In the genomic region with DNA sequence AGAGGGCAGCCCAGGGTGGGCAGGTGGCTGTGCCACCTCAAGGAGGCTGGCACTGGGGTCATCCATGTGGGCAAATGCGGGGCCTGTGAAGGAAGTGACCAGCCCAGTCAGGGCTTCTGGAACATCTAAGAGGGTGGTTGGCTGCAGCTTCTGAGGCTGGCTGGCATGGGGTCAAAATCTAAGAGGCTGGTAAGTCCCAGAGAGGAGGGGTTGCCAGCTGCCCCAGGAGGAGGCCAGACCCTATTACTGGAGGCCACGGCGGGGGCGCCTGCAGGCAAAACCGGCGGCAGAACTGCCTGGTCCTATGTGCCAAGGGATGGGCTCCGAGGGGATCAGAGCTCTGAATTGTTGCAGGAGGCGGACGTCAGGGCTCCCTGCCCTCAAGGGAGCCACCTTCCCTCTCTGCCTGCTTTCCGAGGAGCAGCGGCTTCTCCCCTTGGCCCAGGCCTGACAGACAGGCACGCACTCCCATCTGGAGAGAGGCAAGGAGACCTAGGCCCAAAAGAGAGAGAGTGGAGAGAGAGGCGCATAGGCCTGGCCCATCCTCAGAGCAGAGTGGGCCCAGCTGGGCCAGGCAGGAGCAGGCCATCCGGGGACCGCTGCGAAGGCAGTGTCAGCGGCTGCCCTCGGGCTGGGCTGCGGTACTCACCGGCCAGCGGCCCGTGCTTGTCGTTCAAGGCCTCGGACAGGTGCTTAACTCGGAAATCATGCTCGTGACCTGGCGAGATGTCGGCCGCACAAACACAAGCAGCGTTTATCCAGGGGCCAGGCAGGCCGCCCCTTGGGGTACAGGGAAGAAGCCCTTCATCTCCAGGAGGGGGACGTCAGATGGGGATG, we compare ENCODE assay signal across 1 cellular context.
TF ChIP-seq lines count a peak whose summit lies in the region.

No MANE protein-coding gene starts in this region.

TF ChIP-seq in K562, 482 proteins besides CTCF, POLR2A, EP300 and RAD21:
- TF ChIP-seq, protein P1, sequence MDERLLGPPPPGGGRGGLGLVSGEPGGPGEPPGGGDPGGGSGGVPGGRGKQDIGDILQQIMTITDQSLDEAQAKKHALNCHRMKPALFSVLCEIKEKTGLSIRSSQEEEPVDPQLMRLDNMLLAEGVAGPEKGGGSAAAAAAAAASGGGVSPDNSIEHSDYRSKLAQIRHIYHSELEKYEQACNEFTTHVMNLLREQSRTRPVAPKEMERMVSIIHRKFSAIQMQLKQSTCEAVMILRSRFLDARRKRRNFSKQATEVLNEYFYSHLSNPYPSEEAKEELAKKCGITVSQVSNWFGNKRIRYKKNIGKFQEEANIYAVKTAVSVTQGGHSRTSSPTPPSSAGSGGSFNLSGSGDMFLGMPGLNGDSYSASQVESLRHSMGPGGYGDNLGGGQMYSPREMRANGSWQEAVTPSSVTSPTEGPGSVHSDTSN (CRISPR knock-in tag; IDR thresholded peaks at IDR 0.05; ENCODE audit: low read depth) = no peak
- TF ChIP-seq, protein P1 (tag; conservative IDR thresholded peaks at IDR 0.05; ENCODE audit: low read depth) = no peak
- no peak for TF ChIP-seq NR2C2 (CRISPR knock-in tag; IDR thresholded peaks at IDR 0.05)
- no peak for TF ChIP-seq NR2C2 (tag; IDR thresholded peaks at IDR 0.05)
- TF ChIP-seq HNRNPK (IDR thresholded peaks at IDR 0.05; ENCODE audit: low read depth, low read length, poor library complexity, severe bottlenecking) = no peak
- TF ChIP-seq POLR2G (IDR thresholded peaks at IDR 0.05; ENCODE audit: low read depth, low read length) = 0 out of 2 replicates have a peak, but pooled peaks have one; percentile 22
- TF ChIP-seq RFX5 (IDR thresholded peaks at IDR 0.05; ENCODE audit: low read depth, low read length) = no peak
- no peak for TF ChIP-seq HNRNPL (IDR thresholded peaks at IDR 0.05; ENCODE audit: low read depth, low read length)
- no peak for TF ChIP-seq RBBP5 (IDR thresholded peaks at IDR 0.05; ENCODE audit: borderline replicate concordance, insufficient read depth, low read length, poor library complexity, severe bottlenecking)
